In genomic region chr20:40056186-40056585, GRCh38 we compare ENCODE assay signal across 18 cellular contexts.
DNase-seq lines count a peak whose midpoint lies in the region; ATAC-seq and TF ChIP-seq lines count a peak whose summit lies in the region.
"Had no signal": no experiment of that assay in that cellular context is flagged by ENCODE, and none has a peak within 500 bp of the region (broad histone marks: within the 10 kb centered on the region; RNA-seq: fewer than 3 reads in every experiment).

No MANE protein-coding gene starts in this region.

- ATAC-seq in WTC11, result no peak
- ATAC-seq in GM18867 (IDR thresholded peaks at IDR 0.05; ENCODE audit: unreplicated experiment), result no peak
- ATAC-seq: HepG2 had no signal

- H3K9me3 ChIP-seq in WERI-Rb-1 (ENCODE audit: severe bottlenecking), result no peaks in the 10 kb centered on the region
- H3K9me3 ChIP-seq: Caco-2 had no signal

- in situ Hi-C loops in Caki2 (cut with HindIII; ENCODE audit: low pct_unique_long_range_greater_than_20kb, low sequenced_read_pairs), result no loop called here

- H3K4me1 Mint-ChIP-seq in WTC11 (peaks cover 8% of the 10 kb centered on the region), nephron (peaks cover 8% of the 10 kb centered on the region)
- H3K4me1 Mint-ChIP-seq: H9, IgD-negative memory B cell had no signal

- CTCF ChIA-PET in WTC11 (lab: Charles Lee), result no interaction called here

- 0 out of 2 replicates have a peak overlapping the region, but pooled peaks have one; percentile 11 for H3K27ac Mint-ChIP-seq in WTC11
- H3K27ac Mint-ChIP-seq in nephron, result peak overlapping the region; percentile 14 to 77 (median 48)
- H3K27ac Mint-ChIP-seq: CD4-positive, alpha-beta T cell; H9; IgD-negative memory B cell had no signal

- H3K9me3 Mint-ChIP-seq in WTC11 (peaks cover 22% of the 10 kb centered on the region), nephron (peaks cover 22% of the 10 kb centered on the region)

- TF ChIP-seq CTCF in WTC11 (IDR thresholded peaks at IDR 0.05) (no peak), kidney epithelial cell (IDR thresholded peaks at IDR 0.05; ENCODE audit: insufficient read depth, low read length, poor library complexity, severe bottlenecking) (no peak), nephron (IDR thresholded peaks at IDR 0.05; ENCODE audit: unreplicated experiment in 3 of 3) (no peak), WERI-Rb-1 (IDR thresholded peaks at IDR 0.05; ENCODE audit: low read depth, low read length) (no peak)

- no peak overlapping the region for H3K4me3 Mint-ChIP-seq in WTC11
- H3K4me3 Mint-ChIP-seq in nephron, result no peak overlapping the region
- H3K4me3 Mint-ChIP-seq: CD4-positive, alpha-beta T cell; H9; IgD-negative memory B cell had no signal

- H3K36me3 Mint-ChIP-seq in WTC11, result peaks cover 27% of the 10 kb centered on the region
- H3K36me3 Mint-ChIP-seq in nephron (ENCODE audit: low read depth), result peaks cover 12% of the 10 kb centered on the region
- H3K36me3 Mint-ChIP-seq: IgD-negative memory B cell had no signal

- H3K36me3 ChIP-seq in kidney epithelial cell (ENCODE audit: control insufficient read depth, insufficient read depth, low read length) (no peaks in the 10 kb centered on the region), WERI-Rb-1 (no peaks in the 10 kb centered on the region)

- H3K27me3 ChIP-seq in kidney epithelial cell (ENCODE audit: control insufficient read depth, insufficient read depth, low read length) (no peaks in the 10 kb centered on the region), WERI-Rb-1 (ENCODE audit: insufficient read depth, low read depth, severe bottlenecking) (peaks cover 2% of the 10 kb centered on the region)

- DNase-seq in Caki2 (ENCODE audit: low read depth) (peak; percentile 39), WTC11 (ENCODE audit: low spot score) (no peak), kidney epithelial cell (ENCODE audit: low read depth) (peak; percentile 25), DMS53 treated with DMSO at 0.1 percent for 48 hours (lab: John Stamatoyannopoulos, UW; ENCODE audit: unreplicated experiment) (no peak), WERI-Rb-1 (no peak), KG1 (lab: John Stamatoyannopoulos, UW) (no peak)
- DNase-seq: AML-193; Caco-2; CD4-positive, alpha-beta T cell; DMS153; DMS79 treated with DMSO at 0.1 percent for 48 hours; GF-D8; H9 had no signal

- H3K27me3 Mint-ChIP-seq in WTC11 (ENCODE audit: low read depth) (no peaks in the 10 kb centered on the region), nephron (ENCODE audit: low read depth) (no peaks in the 10 kb centered on the region)

- no peak overlapping the region for H3K27ac ChIP-seq in WERI-Rb-1
- H3K27ac ChIP-seq: C4-2B had no signal

- no peak overlapping the region for H3K4me3 ChIP-seq in kidney epithelial cell (ENCODE audit: low read depth, low read length)
- H3K4me3 ChIP-seq in WERI-Rb-1 (ENCODE audit: low read depth, low read length), result no peak overlapping the region

- POLR2A ChIA-PET in WTC11 (lab: Charles Lee), result no interaction called here

TF ChIP-seq in WTC11, 78 proteins besides CTCF, POLR2A, EP300 and RAD21:
- TF ChIP-seq NFE2L1 (CRISPR knock-in tag; IDR thresholded peaks at IDR 0.05) (no peak), TP53 (CRISPR knock-in tag; IDR thresholded peaks at IDR 0.05) (no peak)

Comparison
In these comparisons a context has a peak if more than half of its experiments do, and no peak if none do; other contexts are left out.
1. DNase-seq: peak in Caki2 (single experiment) and kidney epithelial cell (single experiment); none in WTC11 (single experiment), DMS53 treated with DMSO at 0.1 percent for 48 hours (single experiment), WERI-Rb-1 (single experiment) and KG1 (single experiment).